In genomic region chr16:89613101-89613953, GRCh38 we compare ENCODE assay signal across 15 cellular contexts. TPM values are rescaled to one million over a fixed set of nuclear protein-coding genes. Genes with fewer than 3 reads are reported as not detected.
DNase-seq lines count a peak whose midpoint lies in the region; ATAC-seq, FAIRE-seq and TF ChIP-seq lines count a peak whose summit lies in the region.
"Had no signal": no experiment of that assay in that cellular context is flagged by ENCODE, and none has a peak within 500 bp of the region (broad histone marks: within the 10 kb centered on the region; RNA-seq: fewer than 3 reads in every experiment).

Gene DPEP1, plus strand, starts transcription at chr16:89613642. Its CDS starts 16,769 bp downstream, at chr16:89630411.

- H3K14ac ChIP-seq in H1 (ENCODE audit: insufficient read length), result no peak within 1 kb of the TSS

- H3K27me3 ChIP-seq in H1 (replicated peaks in 1 of 4; ENCODE audit: control insufficient read depth in 3 of 4, extremely low read depth in 1 of 4, insufficient read depth in 3 of 4, low read length in 3 of 4) (no peaks in the 10 kb centered on the region; a peak in 2 of 7 replicates), neural progenitor cell (no peaks in the 10 kb centered on the region), suprapubic skin (peaks cover 9% of the 10 kb centered on the region)
- H3K27me3 ChIP-seq: ascending aorta, ovary had no signal

- no peaks in the 10 kb centered on the region for H3K23me2 ChIP-seq in H1 (ENCODE audit: low read depth, low read length)

- H2BK5ac ChIP-seq in H1 (ENCODE audit: low read depth, low read length), result no peak within 1 kb of the TSS

- H2BK120ac ChIP-seq in H1 (replicated peaks; ENCODE audit: low read depth, low read length), result no peak within 1 kb of the TSS

- H3K36me3 ChIP-seq in H1 (ENCODE audit: control insufficient read depth in 2 of 4, insufficient read depth in 4 of 4, low read length in 3 of 4) (no peaks in the 10 kb centered on the region), neural progenitor cell (no peaks in the 10 kb centered on the region), suprapubic skin (no peaks in the 10 kb centered on the region)
- H3K36me3 ChIP-seq: ascending aorta, ovary, tibial artery had no signal

- no peak within 1 kb of the TSS for H2BK20ac ChIP-seq in H1 (ENCODE audit: low read length)

- no peak within 1 kb of the TSS for H2BK15ac ChIP-seq in H1 (ENCODE audit: low read length)

- TF ChIP-seq POLR2A in H1 (IDR thresholded peaks at IDR 0.05; ENCODE audit: control extremely low read depth in 1 of 2, low read depth in 2 of 2, low read length in 2 of 2), result no peak
- TF ChIP-seq POLR2A in suprapubic skin (IDR thresholded peaks at IDR 0.05), result no peak

- DNase-seq in GDM1 (lab: John Stamatoyannopoulos, UW) (peak; percentile 40), MV-4-11 (lab: John Stamatoyannopoulos, UW) (peak; percentile 12), H1 (ENCODE audit: low read depth in 1 of 2, low spot score in 2 of 2) (peak in 1 of 2 experiments; percentile 61), neural progenitor cell (ENCODE audit: low spot score) (no peak), globus pallidus (ENCODE audit: low spot score) (no peak), suprapubic skin (ENCODE audit: low spot score in 2 of 2) (no peak), AG20443 (ENCODE audit: low spot score) (no peak)
- DNase-seq: activated CD4-positive, alpha-beta T cell treated with anti-CD3 and anti-CD28 coated beads, Interleukin-2, amount 50 U/mL, for 4 hours; NCI-H1417 treated with DMSO at 0.1 percent for 48 hours; NCI-H526 treated with DMSO at 0.1 percent for 48 hours; ovary; tibial artery had no signal

- H3K27ac Mint-ChIP-seq in neural progenitor cell, result peak within 1 kb of the TSS; percentile 99
- H3K27ac Mint-ChIP-seq: activated T-helper 1 cell treated with anti-CD3 and anti-CD28 coated beads, Interleukin-12 subunit alpha, Interleukin-12 subunit beta, Interleukin-2, Interleukin-4 antibody, amounts not matched to agents 30 ng/mL and 10 ng/mL and 1 ng/mL, durations not matched to agents 14 hours and 24 hours and 36 hours had no signal

- WGBS in H1 (ENCODE audit: extremely low coverage in 1 of 2, insufficient coverage in 1 of 2, insufficient read length in 1 of 2, insufficient replicate concordance in 2 of 2, low coverage in 1 of 2, low lambda C conversion rate in 2 of 2, missing lambda C conversion rate in 1 of 2), 2 experiments, result 85% methylated on average over 18 of the region's 20 CpGs; no CpG with 5 or more reads in 1 of the 2 experiments
- WGBS in suprapubic skin, result 65% methylated on average over 20 of the region's 20 CpGs

- H3K4ac ChIP-seq in H1 (replicated peaks; ENCODE audit: insufficient read length, low read depth, low read length), result peak within 1 kb of the TSS; percentile 69

- peaks cover 12% of the 10 kb centered on the region for H3K27me3 Mint-ChIP-seq in neural progenitor cell (ENCODE audit: insufficient read depth, low read depth)

- no peak within 1 kb of the TSS for H2AK5ac ChIP-seq in H1 (ENCODE audit: low read depth, low read length)

- H3K79me2 ChIP-seq in H1 (ENCODE audit: control insufficient read depth in 1 of 2, insufficient read depth in 2 of 2, low read length in 2 of 2), result no peaks in the 10 kb centered on the region
- no peaks in the 10 kb centered on the region for H3K79me2 ChIP-seq in neural progenitor cell (ENCODE audit: low read depth)

- H3K9me3 Mint-ChIP-seq in neural progenitor cell, result peaks cover 2% of the 10 kb centered on the region

- CTCF ChIA-PET in H1 (lab: Charles Lee; ENCODE audit: partially characterized antibody), result interaction anchor here (0.6 to 5.1 kb wide), 8 partner anchors 12 to 55 kb away, joined by 3 to 56 read pairs (median 23); no protein-coding TSS in a partner anchor

- peaks cover 4% of the 10 kb centered on the region for H3F3A ChIP-seq in neural progenitor cell (ENCODE audit: low read depth)

- no peak within 1 kb of the TSS for H3K27ac ChIP-seq in H1 (ENCODE audit: low read depth, low read length)
- H3K27ac ChIP-seq in neural progenitor cell, result no peak within 1 kb of the TSS
- H3K27ac ChIP-seq in suprapubic skin, result no peak within 1 kb of the TSS
- H3K27ac ChIP-seq: ascending aorta, ovary, tibial artery had no signal

- no peaks in the 10 kb centered on the region for H3K36me3 Mint-ChIP-seq in neural progenitor cell

- H3K18ac ChIP-seq in H1 (ENCODE audit: extremely low read depth, low read length), result no peak within 1 kb of the TSS; the same call in 1 of the 2 replicates

- H2BK12ac ChIP-seq in H1 (ENCODE audit: low read depth, low read length), result peak within 1 kb of the TSS; percentile 75; the same call in 1 of the 2 replicates

- no peaks in the 10 kb centered on the region; the same call in 1 of the 2 replicates for H3K79me1 ChIP-seq in H1 (ENCODE audit: low read depth, low read length)

- POLR2A ChIA-PET in H1 (lab: Charles Lee; ENCODE audit: partially characterized antibody), result interaction anchor here (0.9 to 3.2 kb wide), 6 partner anchors 10 to 323 kb away, joined by 3 to 10 read pairs (median 5); no protein-coding TSS in a partner anchor

- H3K9me3 ChIP-seq in H1 (ENCODE audit: insufficient read depth in 2 of 2, low read depth in 1 of 2, low read length in 1 of 2), result no peaks in the 10 kb centered on the region
- no peaks in the 10 kb centered on the region for H3K9me3 ChIP-seq in neural progenitor cell (ENCODE audit: low read depth)
- H3K9me3 ChIP-seq in suprapubic skin, result no peaks in the 10 kb centered on the region
- H3K9me3 ChIP-seq: ascending aorta, ovary, tibial artery had no signal

- no peak for ATAC-seq in GM18858 (IDR thresholded peaks at IDR 0.05; ENCODE audit: unreplicated experiment)

- H3K4me3 ChIP-seq in H1 (ENCODE audit: extremely low read depth in 1 of 4, insufficient read depth in 2 of 4, low read depth in 3 of 4, low read length in 4 of 4), result no peak within 1 kb of the TSS
- H3K4me3 ChIP-seq in neural progenitor cell, result no peak within 1 kb of the TSS
- no peak within 1 kb of the TSS for H3K4me3 ChIP-seq in suprapubic skin
- H3K4me3 ChIP-seq: ascending aorta, ovary, tibial artery had no signal

- H3K4me2 ChIP-seq in H1 (ENCODE audit: insufficient read depth in 1 of 2, low read depth in 2 of 2, low read length in 2 of 2) (no peak within 1 kb of the TSS), neural progenitor cell (no peak within 1 kb of the TSS)

- H3K9ac ChIP-seq in H1 (replicated peaks in 1 of 4; ENCODE audit: extremely low read depth in 1 of 4, low read depth in 3 of 4, low read length in 3 of 4) (no peak within 1 kb of the TSS; a peak in 1 of 7 replicates), neural progenitor cell (no peak within 1 kb of the TSS)

- H2AFZ ChIP-seq in H1 (ENCODE audit: low read length) (peak within 1 kb of the TSS; percentile 19; the same call in 1 of the 2 replicates), neural progenitor cell (replicated peaks) (peak within 1 kb of the TSS; percentile 42)

- H3K4me3 Mint-ChIP-seq in neural progenitor cell, result peak within 1 kb of the TSS; percentile 74
- H3K4me3 Mint-ChIP-seq: activated T-helper 1 cell treated with anti-CD3 and anti-CD28 coated beads, Interleukin-12 subunit alpha, Interleukin-12 subunit beta, Interleukin-2, Interleukin-4 antibody, amounts not matched to agents 30 ng/mL and 10 ng/mL and 1 ng/mL, durations not matched to agents 14 hours and 24 hours and 36 hours had no signal

- H4K91ac ChIP-seq in H1 (replicated peaks; ENCODE audit: insufficient read length, low read length), result peak within 1 kb of the TSS; percentile 3

- H3K4me1 ChIP-seq in H1 (replicated peaks in 1 of 4; ENCODE audit: control insufficient read depth in 3 of 4, insufficient read depth in 4 of 4, low read length in 3 of 4), result peaks cover 0 to 7% (median 2%) of the 10 kb centered on the region in 4 experiments; a peak in 3 of 7 replicates
- peaks cover 9% of the 10 kb centered on the region for H3K4me1 ChIP-seq in neural progenitor cell
- H3K4me1 ChIP-seq in suprapubic skin, result peaks cover 7% of the 10 kb centered on the region
- H3K4me1 ChIP-seq: ascending aorta, tibial artery had no signal

- TF ChIP-seq CTCF in H1 (IDR thresholded peaks at IDR 0.05; ENCODE audit: control extremely low read depth in 1 of 3, insufficient read depth in 1 of 3, low read depth in 1 of 3, low read length in 3 of 3), result no peak
- no peak for TF ChIP-seq CTCF in neural progenitor cell (IDR thresholded peaks at IDR 0.05)
- TF ChIP-seq CTCF in suprapubic skin (IDR thresholded peaks at IDR 0.05), result no peak

- peak within 1 kb of the TSS; percentile 57 for H4K8ac ChIP-seq in H1 (ENCODE audit: extremely low read depth, insufficient read depth, low read length)

- no peak within 1 kb of the TSS for H4K5ac ChIP-seq in H1 (ENCODE audit: insufficient read length, low read depth, low read length)

- no peak for TF ChIP-seq RAD21 in H1 (IDR thresholded peaks at IDR 0.05 in 1 of 2, conservative IDR thresholded peaks at IDR 0.05 in 1 of 2; ENCODE audit: low read depth in 2 of 2, low read length in 2 of 2)

- TF ChIP-seq EP300 in H1 (IDR thresholded peaks at IDR 0.05; ENCODE audit: borderline replicate concordance in 1 of 2, low read depth in 2 of 2, low read length in 2 of 2) (no peak), suprapubic skin (IDR thresholded peaks at IDR 0.05) (no peak)

- no peak within 1 kb of the TSS for H3K23ac ChIP-seq in H1 (ENCODE audit: insufficient read length)

- no peaks in the 10 kb centered on the region for H4K20me1 ChIP-seq in H1 (replicated peaks in 1 of 2; ENCODE audit: control insufficient read depth in 1 of 2, insufficient read depth in 2 of 2, low read length in 2 of 2)
- no peaks in the 10 kb centered on the region for H4K20me1 ChIP-seq in neural progenitor cell (ENCODE audit: low read depth)

- peaks cover 25% of the 10 kb centered on the region for H3K4me1 Mint-ChIP-seq in neural progenitor cell

- FAIRE-seq in H1 (lab: Jason Lieb, UNC), result no peak

- H3K56ac ChIP-seq in H1 (replicated peaks; ENCODE audit: insufficient read length, low read depth, low read length), result peak within 1 kb of the TSS; percentile 53

TF ChIP-seq in H1, 55 proteins besides CTCF, POLR2A, EP300 and RAD21:
- TF ChIP-seq CHD2 (IDR thresholded peaks at IDR 0.05; ENCODE audit: low read length) (no peak), EGR1 (IDR thresholded peaks at IDR 0.05; ENCODE audit: borderline replicate concordance, low read depth, low read length) (0 out of 2 replicates have a peak, but pooled peaks have one; percentile 14)

RNA-seq across cellular contexts. Expression of gene DPEP1, which starts in this region (rescaled TPM):
- total RNA-seq in H1 (2021; fragmentation: NEBNext Ultra II Directional; extraction: Animal tissue kit (Norgen Biotek cat#: 25700)), result 2.5 and 3.1 TPM in 2 replicates
- polyA plus RNA-seq in H1 (2011; rRNA removed), result 2.8 and 3.9 TPM in 2 replicates
- 3.1 TPM for polyA plus RNA-seq in H1 (2011; cell fraction: cytosol; rRNA removed)
- 12.5 TPM for polyA plus RNA-seq in H1 (2011; cell fraction: nucleus; rRNA removed)
- 0.73 to 2.7 TPM (median 2.0 TPM) in 4 replicates for polyA plus RNA-seq in H1 (2012, experiment 1 of 2)
- 1.3 TPM for polyA plus RNA-seq in H1 (2012, experiment 2 of 2)
- polyA plus RNA-seq in H1 (2013, experiment 1 of 2), result 5.7 TPM
- 5.7 TPM for polyA plus RNA-seq in H1 (2013, experiment 2 of 2)
- polyA minus RNA-seq in H1 (2011; rRNA and poly(A)+ RNA removed), result 1.1 and 1.7 TPM in 2 replicates
- 0.73 TPM for polyA minus RNA-seq in H1 (2011; cell fraction: cytosol; rRNA and poly(A)+ RNA removed)
- polyA minus RNA-seq in H1 (2011; cell fraction: nucleus; rRNA and poly(A)+ RNA removed), result 1.6 TPM
- total RNA-seq in neural progenitor cell (ENCODE audit: low replicate concordance), result 0.24 and 0.74 TPM in 2 replicates
- 1 to 10 TPM in 3 of 4 donors, not detected in 1; 1.3 to 2.3 (median 2.2) TPM for total RNA-seq in suprapubic skin
- total RNA-seq: activated T-helper 1 cell treated with anti-CD3 and anti-CD28 coated beads, Interleukin-12 subunit alpha, Interleukin-12 subunit beta, Interleukin-2, Interleukin-4 antibody, amounts not matched to agents 30 ng/mL and 10 ng/mL and 1 ng/mL, durations not matched to agents 14 hours and 24 hours and 36 hours; ascending aorta had no signal

Comparison
In these comparisons a context has a peak if more than half of its experiments do, and no peak if none do; other contexts are left out.
1. DNase-seq: peak in GDM1 (single experiment) and MV-4-11 (single experiment); none in neural progenitor cell (single experiment), globus pallidus (single experiment), suprapubic skin (0 of 2) and AG20443 (single experiment).